Comparison of ENCODE assay signal across 11 cellular contexts in genomic region chr22:30250713-30251267, GRCh38. TPM values are rescaled to one million over a fixed set of nuclear protein-coding genes. Genes with fewer than 3 reads are reported as not detected.
DNase-seq lines count a peak whose midpoint lies in the region; ATAC-seq and TF ChIP-seq lines count a peak whose summit lies in the region.
"Had no signal": no experiment of that assay in that cellular context is flagged by ENCODE, and none has a peak within 500 bp of the region (broad histone marks: within the 10 kb centered on the region; RNA-seq: fewer than 3 reads in every experiment).

No MANE protein-coding gene starts in this region.

- H3K27me3 ChIP-seq in Panc1 (ENCODE audit: control insufficient read depth, insufficient read depth, low read length): no peaks in the 10 kb centered on the region

- peaks cover 38% of the 10 kb centered on the region for H3K4me1 Mint-ChIP-seq in CD14-positive monocyte

- POLR2A ChIA-PET in Panc1 (lab: Charles Lee): interaction anchor here (0.6 kb wide), 2 partner anchors 37 to 115 kb away, joined by 3 to 4 read pairs; no protein-coding TSS in a partner anchor

- H3K9me3 Mint-ChIP-seq in CD14-positive monocyte: peaks cover 0 to 5% (median 0%) of the 10 kb centered on the region in 7 donors

- no TSS peak for BruUV-seq in Panc1 (replicated peaks; lab: Mats Ljungman, UMichigan)

- intact Hi-C loops in Panc1 (cut with micrococcal nuclease; ENCODE audit: unreplicated experiment): no loop called here
- intact Hi-C loops in CD14-positive monocyte (cut with micrococcal nuclease): no loop called here
- intact Hi-C loops in head of caudate nucleus (cut with DNase I): loop anchor here (5.0 kb wide), 1 partner anchor 143 kb away; no protein-coding TSS in a partner anchor

- H3K36me3 Mint-ChIP-seq in CD14-positive monocyte: peaks cover 0 to 2% of the 10 kb centered on the region in 2 donors

- no peak overlapping the region for H3K27ac Mint-ChIP-seq in CD14-positive monocyte

- DNase-seq in activated CD4-positive, alpha-beta T cell treated with anti-CD3 and anti-CD28 coated beads, Interleukin-2, amount 50 U/mL, for 48 hours: peak; percentile 66 to 75
- no peak for DNase-seq in activated CD4-positive, alpha-beta T cell treated with anti-CD3 and anti-CD28 coated beads, Interleukin-2, amount 50 U/mL, for 1 hour
- no peak for DNase-seq in Panc1 (ENCODE audit: low read depth, low spot score)
- DNase-seq in epithelial cell of esophagus (ENCODE audit: low read depth): peak; percentile 80
- DNase-seq in stimulated activated CD4-positive, alpha-beta T cell treated with anti-CD3 and anti-CD28 coated beads, Interleukin-4, amount 100 ng/mL, for 48 hours (ENCODE audit: low read depth in 2 of 2): peak; percentile 32 to 46
- no peak for DNase-seq in cerebellar nuclear complex (lab: John Stamatoyannopoulos, UW)
- no peak for DNase-seq in CD14-positive monocyte (ENCODE audit: low spot score)
- DNase-seq in head of caudate nucleus: no peak
- DNase-seq: gastrocnemius medialis, NCI-H2171 had no signal

- TF ChIP-seq CTCF in Panc1 (IDR thresholded peaks at IDR 0.05) (no peak), epithelial cell of esophagus (IDR thresholded peaks at IDR 0.05; ENCODE audit: insufficient read depth, low read depth, low read length, missing control alignments) (no peak), CD14-positive monocyte (IDR thresholded peaks at IDR 0.05) (no peak)

- H3K27ac ChIP-seq in Panc1 (ENCODE audit: low read length): peak overlapping the region; percentile 89

- in situ Hi-C loops in Panc1 (cut with HindIII; ENCODE audit: low pct_unique_long_range_greater_than_20kb, low sequenced_read_pairs): no loop called here

- no peaks in the 10 kb centered on the region for H3K9me3 ChIP-seq in Panc1 (ENCODE audit: control insufficient read depth, insufficient read depth, low read depth, low read length)
- H3K9me3 ChIP-seq: BE2C, gastrocnemius medialis had no signal

- H3K4me3 ChIP-seq in Panc1 (ENCODE audit: low read depth in 2 of 2, low read length in 2 of 2): no peak overlapping the region
- no peak overlapping the region for H3K4me3 ChIP-seq in epithelial cell of esophagus (ENCODE audit: low read length)
- H3K4me3 ChIP-seq: gastrocnemius medialis had no signal

- no peak overlapping the region for H3K4me3 Mint-ChIP-seq in CD14-positive monocyte

- peaks cover 32 to 41% (median 33%) of the 10 kb centered on the region in 3 donors for H3K27me3 Mint-ChIP-seq in CD14-positive monocyte (ENCODE audit: low read depth in 3 of 3)

- peak; percentile 33 for ATAC-seq in Panc1
- ATAC-seq: gastrocnemius medialis had no signal

- H3K36me3 ChIP-seq in Panc1 (ENCODE audit: control insufficient read depth, insufficient read depth, low read length): no peaks in the 10 kb centered on the region
- H3K36me3 ChIP-seq: BE2C, gastrocnemius medialis had no signal

- peaks cover 79% of the 10 kb centered on the region for H3K4me1 ChIP-seq in Panc1 (ENCODE audit: control insufficient read depth, insufficient read depth, low read length)

- CTCF ChIA-PET in Panc1 (lab: Charles Lee): interaction anchor here (0.6 to 1.1 kb wide), 2 partner anchors 38 to 940 kb away, joined by 3 to 4 read pairs; no protein-coding TSS in a partner anchor

RNA-seq across cellular contexts. Expression of gene LIF, which starts 4.2 kb away (rescaled TPM):
- total RNA-seq in Panc1 (2021; ENCODE audit: unreplicated experiment): 34.4 TPM
- 40.7 TPM for polyA plus RNA-seq in Panc1 (2012; ENCODE audit: insufficient read length)
- polyA plus RNA-seq in CD14-positive monocyte: not detected
- total RNA-seq: gastrocnemius medialis had no signal

RNA-seq across cellular contexts. Expression of gene OSM, which starts 15.9 kb away (rescaled TPM):
- total RNA-seq in Panc1 (2021; ENCODE audit: unreplicated experiment): not detected
- not detected for polyA plus RNA-seq in Panc1 (2012; ENCODE audit: insufficient read length)
- polyA plus RNA-seq in CD14-positive monocyte: 100 to 1,000 TPM in 1 of 2 donors, 10 to 100 TPM in 1; 48.0 to 146 TPM

RNA-seq across cellular contexts. Expression of gene CASTOR1, which starts 38.5 kb away (rescaled TPM):
- total RNA-seq in Panc1 (2021; ENCODE audit: unreplicated experiment): 6.7 TPM
- polyA plus RNA-seq in Panc1 (2012; ENCODE audit: insufficient read length): 16.2 TPM
- polyA plus RNA-seq in CD14-positive monocyte: 1 to 10 TPM; 6.4 to 6.5 TPM

Comparison
In these comparisons a context has a peak if more than half of its experiments do, and no peak if none do; other contexts are left out.
1. DNase-seq: peak in activated CD4-positive, alpha-beta T cell treated with anti-CD3 and anti-CD28 coated beads, Interleukin-2, amount 50 U/mL, for 48 hours (2 of 2), epithelial cell of esophagus (single experiment) and stimulated activated CD4-positive, alpha-beta T cell treated with anti-CD3 and anti-CD28 coated beads, Interleukin-4, amount 100 ng/mL, for 48 hours (2 of 2); none in activated CD4-positive, alpha-beta T cell treated with anti-CD3 and anti-CD28 coated beads, Interleukin-2, amount 50 U/mL, for 1 hour (single experiment), Panc1 (single experiment), cerebellar nuclear complex (0 of 2), CD14-positive monocyte (single experiment) and head of caudate nucleus (0 of 42).